Comparison of ENCODE assay signal across 27 cellular contexts in the genomic region with DNA sequence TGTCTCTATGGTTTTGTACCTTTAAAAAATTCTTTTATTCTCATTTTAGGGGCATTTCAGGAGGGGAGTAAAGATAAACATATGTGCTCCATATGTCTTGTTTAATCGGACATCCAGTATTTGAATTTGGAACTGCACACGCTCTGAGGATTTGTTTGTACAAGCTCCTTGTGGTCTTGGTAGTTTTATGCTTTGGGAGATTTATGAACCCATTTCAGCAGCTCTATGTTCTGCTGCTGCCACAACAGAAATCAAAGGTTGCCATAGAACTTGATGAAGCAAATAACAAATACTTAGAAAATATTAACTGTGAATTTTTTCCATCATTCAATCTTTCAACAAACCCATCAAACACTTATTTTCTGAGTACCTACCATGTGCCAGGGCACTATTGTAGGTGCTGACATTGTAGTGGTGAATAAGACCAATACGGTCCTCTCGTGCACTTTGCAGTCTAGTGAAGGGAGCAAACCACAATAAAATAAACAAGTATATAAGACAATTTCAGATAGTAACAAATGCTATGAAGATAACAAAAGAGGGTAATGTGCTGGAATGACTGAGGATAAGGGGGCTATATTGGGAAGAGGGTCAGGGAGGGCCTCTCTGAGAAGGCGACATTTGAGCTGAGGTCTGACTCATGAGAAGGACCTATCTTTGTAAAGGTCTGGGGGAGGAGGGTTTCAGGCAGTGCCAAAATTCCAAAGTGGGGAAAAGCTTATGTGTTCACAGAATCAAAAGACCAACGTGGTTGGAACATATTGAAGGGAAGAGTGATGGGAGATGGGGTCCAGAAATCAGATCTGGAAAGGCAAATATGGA. TPM values are rescaled to one million over a fixed set of nuclear protein-coding genes. Genes with fewer than 3 reads are reported as not detected.
DNase-seq lines count a peak whose midpoint lies in the region; ATAC-seq and TF ChIP-seq lines count a peak whose summit lies in the region.
"Had no signal": no experiment of that assay in that cellular context is flagged by ENCODE, and none has a peak within 500 bp of the region (broad histone marks: within the 10 kb centered on the region; RNA-seq: fewer than 3 reads in every experiment).

No MANE protein-coding gene starts in this region.

- peak; percentile 44 for DNase-seq in NCI-H226
- peak; percentile 26 for DNase-seq in fibroblast of the aortic adventitia (ENCODE audit: low read depth)
- DNase-seq in gastrocnemius medialis, result no peak
- DNase-seq in HPDE6-E6E7 (ENCODE audit: extremely low spot score), result no peak
- DNase-seq in activated CD4-positive, alpha-beta T cell treated with anti-CD3 and anti-CD28 coated beads for 1 hour, result no peak
- DNase-seq in stimulated activated CD4-positive, alpha-beta T cell treated with anti-CD3 and anti-CD28 coated beads, Interleukin-1b, Interleukin-23, amount 100 ng/mL, for 48 hours, result no peak
- DNase-seq: activated CD4-positive, alpha-beta T cell treated with anti-CD3 and anti-CD28 coated beads, Interleukin-2, amount 50 U/mL, for 1 hour; activated CD8-positive, alpha-beta memory T cell treated with anti-CD3 and anti-CD28 coated beads, Interleukin-2, amount 10 ng/mL, durations not matched to agents 7 days and 5 days; activated naive CD8-positive, alpha-beta T cell treated with anti-CD3 and anti-CD28 coated beads, Interleukin-2, amount 50 U/mL, for 24 hours; activated T-cell treated with anti-CD3 and anti-CD28 coated beads, Interleukin-2, amount 50 U/mL, for 48 hours; body of pancreas; hippocampal formation; left colon; naive thymus-derived CD8-positive, alpha-beta T cell; NCI-H2029 treated with DMSO at 0.1 percent for 48 hours; NCI-H526 treated with DMSO at 0.1 percent for 48 hours; occipital lobe; spleen; stimulated activated CD4-positive, alpha-beta T cell treated with anti-CD3 and anti-CD28 coated beads, Interleukin-2, amount 100 ng/mL, for 48 hours; T1000; upper lobe of right lung had no signal

- no peaks in the 10 kb centered on the region for H3K9me3 ChIP-seq in HEK293 (ENCODE audit: control insufficient read depth, insufficient read depth, low read depth, low read length)
- no peaks in the 10 kb centered on the region for H3K9me3 ChIP-seq in gastrocnemius medialis
- H3K9me3 ChIP-seq: body of pancreas, SJCRH30, spleen, upper lobe of right lung had no signal

- in situ Hi-C loops in gastrocnemius medialis (cut with MboI; ENCODE audit: low sequenced_read_pairs in 4 of 4), result loop anchor here in 1 of 4 donors (10.0 kb wide), 1 partner anchor 45 kb away; no protein-coding TSS in a partner anchor

- H3K36me3 ChIP-seq in HEK293 (ENCODE audit: control insufficient read depth in 2 of 2, insufficient read depth in 1 of 2, low read length in 2 of 2) (no peaks in the 10 kb centered on the region), gastrocnemius medialis (peaks cover 0 to 26% of the 10 kb centered on the region in 2 donors)
- H3K36me3 ChIP-seq: SJCRH30, spleen, upper lobe of right lung had no signal

- intact Hi-C loops in gastrocnemius medialis (cut with DNase I; ENCODE audit: low total_unique reads), result no loop called here

- H3K27me3 ChIP-seq in gastrocnemius medialis, result no peaks in the 10 kb centered on the region
- H3K27me3 ChIP-seq: body of pancreas, SJCRH30, spleen, upper lobe of right lung had no signal

- no peak for TF ChIP-seq CTCF in HEK293 (tag by site-specific recombination; IDR thresholded peaks at IDR 0.05)
- TF ChIP-seq CTCF in fibroblast of the aortic adventitia (IDR thresholded peaks at IDR 0.05; ENCODE audit: insufficient read depth, low read length), result no peak
- no peak for TF ChIP-seq CTCF in gastrocnemius medialis (IDR thresholded peaks at IDR 0.05 in 4 of 5, conservative IDR thresholded peaks at IDR 0.05 in 1 of 5)

- H3K27ac ChIP-seq in HEK293 (ENCODE audit: extremely low read depth, low read depth, low read length), result no peak overlapping the region
- H3K27ac ChIP-seq in gastrocnemius medialis, result peak overlapping the region; percentile 79 to 88 (median 85)
- H3K27ac ChIP-seq: body of pancreas, SJCRH30, spleen, upper lobe of right lung had no signal

- POLR2A ChIA-PET in HEK293 (lab: Yijun Ruan, JAX), result interaction anchor here (0.6 kb wide), 1 partner anchor 244 kb away, joined by 7 read pairs; no protein-coding TSS in a partner anchor

- no peak for ATAC-seq in gastrocnemius medialis
- ATAC-seq: activated CD8-positive, alpha-beta memory T cell treated with anti-CD3 and anti-CD28 coated beads, Interleukin-2, amount 10 ng/mL, durations not matched to agents 7 days and 5 days; activated naive CD8-positive, alpha-beta T cell treated with anti-CD3 and anti-CD28 coated beads, Interleukin-2, amount 50 U/mL, for 24 hours; body of pancreas; left colon; naive thymus-derived CD8-positive, alpha-beta T cell; upper lobe of right lung had no signal

- H3K4me3 ChIP-seq in HEK293 (ENCODE audit: low read depth, low read length) (no peak overlapping the region), fibroblast of the aortic adventitia (ENCODE audit: low read depth, low read length) (no peak overlapping the region), gastrocnemius medialis (no peak overlapping the region)
- H3K4me3 ChIP-seq: body of pancreas, SJCRH30, spleen, upper lobe of right lung had no signal

- CTCF ChIA-PET in HEK293 (lab: Yijun Ruan, JAX), result interaction anchor here (0.7 to 1.2 kb wide), 3 partner anchors 13 to 114 kb away, joined by 3 read pairs; no protein-coding TSS in a partner anchor

- TF ChIP-seq POLR2A in gastrocnemius medialis (IDR thresholded peaks at IDR 0.05), result no peak

- H3K4me1 ChIP-seq in HEK293 (ENCODE audit: control insufficient read depth, insufficient read depth, low read length), result peaks cover 33% of the 10 kb centered on the region
- peaks cover 46 to 69% of the 10 kb centered on the region in 2 donors for H3K4me1 ChIP-seq in gastrocnemius medialis
- H3K4me1 ChIP-seq: SJCRH30, spleen, upper lobe of right lung had no signal

TF ChIP-seq in HEK293, 187 proteins besides CTCF, POLR2A, EP300 and RAD21 (continues in another document):
- TF ChIP-seq ZNF791 (tag by site-specific recombination; IDR thresholded peaks at IDR 0.05) (no peak), SCRT2 (tag by site-specific recombination; IDR thresholded peaks at IDR 0.05) (no peak), ZNF175 (tag by site-specific recombination; IDR thresholded peaks at IDR 0.05) (no peak)
- TF ChIP-seq, protein P1, sequence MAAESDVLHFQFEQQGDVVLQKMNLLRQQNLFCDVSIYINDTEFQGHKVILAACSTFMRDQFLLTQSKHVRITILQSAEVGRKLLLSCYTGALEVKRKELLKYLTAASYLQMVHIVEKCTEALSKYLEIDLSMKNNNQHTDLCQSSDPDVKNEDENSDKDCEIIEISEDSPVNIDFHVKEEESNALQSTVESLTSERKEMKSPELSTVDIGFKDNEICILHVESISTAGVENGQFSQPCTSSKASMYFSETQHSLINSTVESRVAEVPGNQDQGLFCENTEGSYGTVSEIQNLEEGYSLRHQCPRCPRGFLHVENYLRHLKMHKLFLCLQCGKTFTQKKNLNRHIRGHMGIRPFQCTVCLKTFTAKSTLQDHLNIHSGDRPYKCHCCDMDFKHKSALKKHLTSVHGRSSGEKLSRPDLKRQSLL (tag by site-specific recombination; IDR thresholded peaks at IDR 0.05), result 0 out of 2 replicates have a peak, but pooled peaks have one; percentile 24
- TF ChIP-seq, protein P2, sequence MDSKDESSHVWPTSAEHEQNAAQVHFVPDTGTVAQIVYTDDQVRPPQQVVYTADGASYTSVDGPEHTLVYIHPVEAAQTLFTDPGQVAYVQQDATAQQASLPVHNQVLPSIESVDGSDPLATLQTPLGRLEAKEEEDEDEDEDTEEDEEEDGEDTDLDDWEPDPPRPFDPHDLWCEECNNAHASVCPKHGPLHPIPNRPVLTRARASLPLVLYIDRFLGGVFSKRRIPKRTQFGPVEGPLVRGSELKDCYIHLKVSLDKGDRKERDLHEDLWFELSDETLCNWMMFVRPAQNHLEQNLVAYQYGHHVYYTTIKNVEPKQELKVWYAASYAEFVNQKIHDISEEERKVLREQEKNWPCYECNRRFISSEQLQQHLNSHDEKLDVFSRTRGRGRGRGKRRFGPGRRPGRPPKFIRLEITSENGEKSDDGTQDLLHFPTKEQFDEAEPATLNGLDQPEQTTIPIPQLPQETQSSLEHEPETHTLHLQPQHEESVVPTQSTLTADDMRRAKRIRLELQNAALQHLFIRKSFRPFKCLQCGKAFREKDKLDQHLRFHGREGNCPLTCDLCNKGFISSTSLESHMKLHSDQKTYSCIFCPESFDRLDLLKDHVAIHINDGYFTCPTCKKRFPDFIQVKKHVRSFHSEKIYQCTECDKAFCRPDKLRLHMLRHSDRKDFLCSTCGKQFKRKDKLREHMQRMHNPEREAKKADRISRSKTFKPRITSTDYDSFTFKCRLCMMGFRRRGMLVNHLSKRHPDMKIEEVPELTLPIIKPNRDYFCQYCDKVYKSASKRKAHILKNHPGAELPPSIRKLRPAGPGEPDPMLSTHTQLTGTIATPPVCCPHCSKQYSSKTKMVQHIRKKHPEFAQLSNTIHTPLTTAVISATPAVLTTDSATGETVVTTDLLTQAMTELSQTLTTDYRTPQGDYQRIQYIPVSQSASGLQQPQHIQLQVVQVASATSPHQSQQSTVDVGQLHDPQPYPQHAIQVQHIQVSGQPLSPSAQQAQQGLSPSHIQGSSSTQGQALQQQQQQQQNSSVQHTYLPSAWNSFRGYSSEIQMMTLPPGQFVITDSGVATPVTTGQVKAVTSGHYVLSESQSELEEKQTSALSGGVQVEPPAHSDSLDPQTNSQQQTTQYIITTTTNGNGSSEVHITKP (tag by site-specific recombination; IDR thresholded peaks at IDR 0.05), result peak; percentile 94
- TF ChIP-seq, protein P3, sequence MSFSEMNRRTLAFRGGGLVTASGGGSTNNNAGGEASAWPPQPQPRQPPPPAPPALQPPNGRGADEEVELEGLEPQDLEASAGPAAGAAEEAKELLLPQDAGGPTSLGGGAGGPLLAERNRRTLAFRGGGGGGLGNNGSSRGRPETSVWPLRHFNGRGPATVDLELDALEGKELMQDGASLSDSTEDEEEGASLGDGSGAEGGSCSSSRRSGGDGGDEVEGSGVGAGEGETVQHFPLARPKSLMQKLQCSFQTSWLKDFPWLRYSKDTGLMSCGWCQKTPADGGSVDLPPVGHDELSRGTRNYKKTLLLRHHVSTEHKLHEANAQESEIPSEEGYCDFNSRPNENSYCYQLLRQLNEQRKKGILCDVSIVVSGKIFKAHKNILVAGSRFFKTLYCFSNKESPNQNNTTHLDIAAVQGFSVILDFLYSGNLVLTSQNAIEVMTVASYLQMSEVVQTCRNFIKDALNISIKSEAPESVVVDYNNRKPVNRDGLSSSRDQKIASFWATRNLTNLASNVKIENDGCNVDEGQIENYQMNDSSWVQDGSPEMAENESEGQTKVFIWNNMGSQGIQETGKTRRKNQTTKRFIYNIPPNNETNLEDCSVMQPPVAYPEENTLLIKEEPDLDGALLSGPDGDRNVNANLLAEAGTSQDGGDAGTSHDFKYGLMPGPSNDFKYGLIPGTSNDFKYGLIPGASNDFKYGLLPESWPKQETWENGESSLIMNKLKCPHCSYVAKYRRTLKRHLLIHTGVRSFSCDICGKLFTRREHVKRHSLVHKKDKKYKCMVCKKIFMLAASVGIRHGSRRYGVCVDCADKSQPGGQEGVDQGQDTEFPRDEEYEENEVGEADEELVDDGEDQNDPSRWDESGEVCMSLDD (tag by site-specific recombination; IDR thresholded peaks at IDR 0.05), result no peak

RNA-seq across cellular contexts. Expression of a gene that starts 30.4 kb away (rescaled TPM):
- total RNA-seq in fibroblast of the aortic adventitia (ENCODE audit: low replicate concordance) (0.08 and 1.7 TPM in 2 replicates), gastrocnemius medialis (100 to 1,000 TPM; 118 to 342 (median 193) TPM)
- total RNA-seq: activated CD8-positive, alpha-beta memory T cell treated with anti-CD3 and anti-CD28 coated beads, Interleukin-2, amount 10 ng/mL, durations not matched to agents 7 days and 5 days; cerebellum; endothelial cell of umbilical vein; frontal cortex; naive thymus-derived CD8-positive, alpha-beta T cell; occipital lobe; renal cortical epithelial cell; upper lobe of right lung had no signal

Comparison
In these comparisons a context has a peak if more than half of its experiments do, and no peak if none do; other contexts are left out.
1. DNase-seq: peak in NCI-H226 (single experiment) and fibroblast of the aortic adventitia (single experiment); none in gastrocnemius medialis (0 of 2), HPDE6-E6E7 (single experiment), activated CD4-positive, alpha-beta T cell treated with anti-CD3 and anti-CD28 coated beads for 1 hour (single experiment) and stimulated activated CD4-positive, alpha-beta T cell treated with anti-CD3 and anti-CD28 coated beads, Interleukin-1b, Interleukin-23, amount 100 ng/mL, for 48 hours (single experiment).
2. RNA of a gene that starts 30.4 kb away (total RNA-seq): 118 to 342 TPM in gastrocnemius medialis; 0.08 to 1.7 TPM in fibroblast of the aortic adventitia; every median in the first group is over 10 times any median in the second.